21 cellular contexts compared by ENCODE assay signal in genomic region chr10:77819210-77820140, GRCh38.
"Had no signal": no experiment of that assay in that cellular context is flagged by ENCODE, and none has a peak within 500 bp of the region (broad histone marks: within the 10 kb centered on the region; RNA-seq: fewer than 3 reads in every experiment).

No MANE protein-coding gene starts in this region.

- H3K4me3 Mint-ChIP-seq: activated B cell treated with CpG ODN at 0.5 μM for 24 hours; activated CD4-positive, alpha-beta memory T cell treated with anti-CD3 and anti-CD28 coated beads for 36 hours; endodermal cell; nephron; stimulated activated naive CD8-positive, alpha-beta T cell treated with anti-CD3 and anti-CD28 coated beads, Interleukin-15, Interleukin-2, amounts not matched to agents 100 ng/mL and 50 ng/mL, for 24 hours had no signal

- H3K36me3 ChIP-seq: neutrophil had no signal

- H3K27me3 ChIP-seq: ascending aorta, brain microvascular endothelial cell, neutrophil, pancreas, right atrium auricular region, thyroid gland had no signal

- ATAC-seq: pancreas, psoas muscle had no signal

- DNase-seq: activated B cell treated with CpG ODN at 0.5 μM for 24 hours; activated CD4-positive, alpha-beta T cell treated with anti-CD3 and anti-CD28 coated beads for 4 hours; activated effector memory CD4-positive, alpha-beta T cell treated with anti-CD3 and anti-CD28 coated beads, Interleukin-2, amount 50 U/mL, for 16 hours; activated naive CD4-positive, alpha-beta T cell treated with anti-CD3 and anti-CD28 coated beads, Interleukin-2, amount 50 U/mL, for 16 hours; brain microvascular endothelial cell; cerebellar nuclear complex; cortex of kidney; endodermal cell; left ventricle myocardium inferior; pancreas; stimulated activated CD4-positive, alpha-beta T cell treated with anti-CD3 and anti-CD28 coated beads, Interleukin-4, amount 100 ng/mL, for 24 hours; substantia nigra; T-helper 1 cell had no signal

- H3K27ac Mint-ChIP-seq: activated B cell treated with CpG ODN at 0.5 μM for 24 hours; activated CD4-positive, alpha-beta memory T cell treated with anti-CD3 and anti-CD28 coated beads for 36 hours; nephron had no signal

- H3K9me3 Mint-ChIP-seq: activated B cell treated with CpG ODN at 0.5 μM for 24 hours; activated CD4-positive, alpha-beta memory T cell treated with anti-CD3 and anti-CD28 coated beads for 36 hours; endodermal cell; nephron; stimulated activated naive CD8-positive, alpha-beta T cell treated with anti-CD3 and anti-CD28 coated beads, Interleukin-15, Interleukin-2, amounts not matched to agents 100 ng/mL and 50 ng/mL, for 24 hours had no signal

- FAIRE-seq: pancreas had no signal

- H3K36me3 Mint-ChIP-seq: activated CD4-positive, alpha-beta memory T cell treated with anti-CD3 and anti-CD28 coated beads for 36 hours had no signal

- H3K4me3 ChIP-seq: ascending aorta, left ventricle myocardium inferior, pancreas, psoas muscle, right atrium auricular region, thyroid gland had no signal

- H3K27ac ChIP-seq: ascending aorta, brain microvascular endothelial cell, left ventricle myocardium inferior, neutrophil, pancreas, psoas muscle, right atrium auricular region, thyroid gland had no signal

- H3K27me3 Mint-ChIP-seq: activated B cell treated with CpG ODN at 0.5 μM for 24 hours; activated CD4-positive, alpha-beta memory T cell treated with anti-CD3 and anti-CD28 coated beads for 36 hours; stimulated activated naive CD8-positive, alpha-beta T cell treated with anti-CD3 and anti-CD28 coated beads, Interleukin-15, Interleukin-2, amounts not matched to agents 100 ng/mL and 50 ng/mL, for 24 hours had no signal

- H3K4me1 ChIP-seq: ascending aorta, left ventricle myocardium inferior, pancreas, psoas muscle, right atrium auricular region had no signal

- H3K4me1 Mint-ChIP-seq: activated B cell treated with CpG ODN at 0.5 μM for 24 hours, endodermal cell, nephron had no signal

- H3K9me3 ChIP-seq: ascending aorta, left ventricle myocardium inferior, neutrophil, pancreas, psoas muscle, right atrium auricular region, thyroid gland had no signal
